ENCODE assay signal across 23 cellular contexts in genomic region chr15:40912478-40912877, GRCh38. TPM values are rescaled to one million over a fixed set of nuclear protein-coding genes. Genes with fewer than 3 reads are reported as not detected.
"Had no signal": no experiment of that assay in that cellular context is flagged by ENCODE, and none has a peak within 500 bp of the region (broad histone marks: within the 10 kb centered on the region; RNA-seq: fewer than 3 reads in every experiment).

No MANE protein-coding gene starts in this region.

- H3K36me3 Mint-ChIP-seq: activated CD4-positive, alpha-beta memory T cell treated with anti-CD3 and anti-CD28 coated beads for 36 hours; activated naive CD4-positive, alpha-beta T cell treated with anti-CD3 and anti-CD28 coated beads, Interleukin-2, amount 10 ng/mL, durations not matched to agents 7 days and 5 days; activated naive CD8-positive, alpha-beta T cell treated with anti-CD3 and anti-CD28 coated beads, Interleukin-2, amount 10 ng/mL, durations not matched to agents 7 days and 5 days had no signal

- H3K36me3 ChIP-seq: breast epithelium had no signal

- H2AFZ ChIP-seq: PC-9 had no signal

- H3K27ac Mint-ChIP-seq: activated B cell treated with CpG ODN at 0.5 μM for 24 hours; activated CD4-positive, alpha-beta memory T cell treated with anti-CD3 and anti-CD28 coated beads for 36 hours; activated CD4-positive, alpha-beta T cell treated with anti-CD3 and anti-CD28 coated beads, Interleukin-2, amount 10 ng/mL, durations not matched to agents 7 days and 5 days; activated naive CD4-positive, alpha-beta T cell treated with anti-CD3 and anti-CD28 coated beads, Interleukin-2, amount 10 ng/mL, durations not matched to agents 7 days and 5 days; activated naive CD8-positive, alpha-beta T cell treated with anti-CD3 and anti-CD28 coated beads, Interleukin-2, amount 10 ng/mL, durations not matched to agents 7 days and 5 days; activated T-cell treated with anti-CD3 and anti-CD28 coated beads, Interleukin-2, amount 50 U/mL, for 72 hours; activated T-helper 2 cell treated with anti-CD3 and anti-CD28 coated beads, Interferon-gamma antibody, Interleukin-2, Interleukin-4, amounts not matched to agents 10 μg/mL and 5 μg/mL and 100 μg/mL, durations not matched to agents 14 hours and 24 hours and 36 hours; T-helper 1 cell treated with Interleukin-12 subunit alpha and Interleukin-12 subunit beta and Interleukin-4 antibody, amounts not matched to agents 30 μg/mL and 1 μg/mL, for 36 hours had no signal

- H3K27me3 ChIP-seq: breast epithelium had no signal

- H3K9me3 Mint-ChIP-seq: activated B cell treated with CpG ODN at 0.5 μM for 24 hours; activated CD4-positive, alpha-beta memory T cell treated with anti-CD3 and anti-CD28 coated beads for 36 hours; activated CD4-positive, alpha-beta T cell treated with anti-CD3 and anti-CD28 coated beads, Interleukin-2, amount 10 ng/mL, durations not matched to agents 7 days and 5 days; activated naive CD8-positive, alpha-beta T cell treated with anti-CD3 and anti-CD28 coated beads, Interleukin-2, amount 10 ng/mL, durations not matched to agents 7 days and 5 days; activated T-cell treated with anti-CD3 and anti-CD28 coated beads, Interleukin-2, amount 50 U/mL, for 72 hours; activated T-helper 2 cell treated with anti-CD3 and anti-CD28 coated beads, Interferon-gamma antibody, Interleukin-2, Interleukin-4, amounts not matched to agents 10 μg/mL and 5 μg/mL and 100 μg/mL, durations not matched to agents 14 hours and 24 hours and 36 hours; T-helper 1 cell treated with Interleukin-12 subunit alpha and Interleukin-12 subunit beta and Interleukin-4 antibody, amounts not matched to agents 30 μg/mL and 1 μg/mL, for 36 hours had no signal

- H3K4me3 Mint-ChIP-seq: activated B cell treated with CpG ODN at 0.5 μM for 24 hours; activated CD4-positive, alpha-beta memory T cell treated with anti-CD3 and anti-CD28 coated beads for 36 hours; activated CD4-positive, alpha-beta T cell treated with anti-CD3 and anti-CD28 coated beads, Interleukin-2, amount 10 ng/mL, durations not matched to agents 7 days and 5 days; activated naive CD4-positive, alpha-beta T cell treated with anti-CD3 and anti-CD28 coated beads, Interleukin-2, amount 10 ng/mL, durations not matched to agents 7 days and 5 days; activated naive CD8-positive, alpha-beta T cell treated with anti-CD3 and anti-CD28 coated beads, Interleukin-2, amount 10 ng/mL, durations not matched to agents 7 days and 5 days; activated T-cell treated with anti-CD3 and anti-CD28 coated beads, Interleukin-2, amount 50 U/mL, for 72 hours; T-helper 1 cell treated with Interleukin-12 subunit alpha and Interleukin-12 subunit beta and Interleukin-4 antibody, amounts not matched to agents 30 μg/mL and 1 μg/mL, for 36 hours had no signal

- H3K9me3 ChIP-seq: breast epithelium had no signal

- DNase-seq: activated B cell treated with CpG ODN at 0.5 μM for 24 hours; activated CD4-positive, alpha-beta memory T cell treated with anti-CD3 and anti-CD28 coated beads for 36 hours; activated CD4-positive, alpha-beta T cell treated with anti-CD3 and anti-CD28 coated beads, Interleukin-2, amount 10 ng/mL, durations not matched to agents 7 days and 5 days; activated gamma-delta T cell treated with Interleukin-2 at 50 U/mL for 16 hours; activated naive CD4-positive, alpha-beta T cell treated with anti-CD3 and anti-CD28 coated beads, Interleukin-2, amount 10 ng/mL, durations not matched to agents 7 days and 5 days; activated naive CD8-positive, alpha-beta T cell treated with anti-CD3 and anti-CD28 coated beads, Interleukin-2, amount 10 ng/mL, durations not matched to agents 7 days and 5 days; activated T-cell treated with anti-CD3 and anti-CD28 coated beads for 4 hours; activated T-cell treated with anti-CD3 and anti-CD28 coated beads, Interleukin-2, amount 50 U/mL, for 72 hours; aorta; caudate nucleus; Kasumi-1; NCI-H1105 treated with DMSO at 0.1 percent for 48 hours; NCI-H1436 treated with DMSO at 0.1 percent for 48 hours; NCI-H187; NCI-H2081; NCI-H510A treated with DMSO at 0.1 percent for 48 hours; NCI-H69; NK-92 treated with Interleukin-12 subunit alpha and Interleukin-12 subunit beta, amount 100 ng/mL, for 24 hours; PC-9; SHP77 treated with DMSO at 0.1 percent for 48 hours had no signal

- H3K27me3 Mint-ChIP-seq: activated B cell treated with CpG ODN at 0.5 μM for 24 hours; activated CD4-positive, alpha-beta T cell treated with anti-CD3 and anti-CD28 coated beads, Interleukin-2, amount 10 ng/mL, durations not matched to agents 7 days and 5 days; activated naive CD8-positive, alpha-beta T cell treated with anti-CD3 and anti-CD28 coated beads, Interleukin-2, amount 10 ng/mL, durations not matched to agents 7 days and 5 days had no signal

- H3K4me3 ChIP-seq: breast epithelium, PC-9 had no signal

- H3K27ac ChIP-seq: breast epithelium, PC-9 had no signal

- H3K4me2 ChIP-seq: PC-9 had no signal

RNA-seq across cellular contexts. Expression of gene DLL4, which starts 16.7 kb away (rescaled TPM):
- total RNA-seq: activated B cell treated with CpG ODN at 0.5 μM for 24 hours; activated CD4-positive, alpha-beta memory T cell treated with anti-CD3 and anti-CD28 coated beads for 36 hours; activated CD4-positive, alpha-beta T cell treated with anti-CD3 and anti-CD28 coated beads, Interleukin-2, amount 10 ng/mL, durations not matched to agents 7 days and 5 days had no signal

RNA-seq across cellular contexts. Expression of gene RHOV, which starts 38.4 kb away (rescaled TPM):
- total RNA-seq: activated CD4-positive, alpha-beta T cell treated with anti-CD3 and anti-CD28 coated beads, Interleukin-2, amount 10 ng/mL, durations not matched to agents 7 days and 5 days; activated naive CD8-positive, alpha-beta T cell treated with anti-CD3 and anti-CD28 coated beads, Interleukin-2, amount 10 ng/mL, durations not matched to agents 7 days and 5 days had no signal
